In genomic region chr12:578743-579449, GRCh38 we compare ENCODE assay signal across 15 cellular contexts.
A peak's percentile ranks its signal among the peaks of the same experiment; 100 is the strongest.
DNase-seq lines count a peak whose midpoint lies in the region; ATAC-seq and TF ChIP-seq lines count a peak whose summit lies in the region.
"Had no signal": no experiment of that assay in that cellular context is flagged by ENCODE, and none has a peak within 500 bp of the region (broad histone marks: within the 10 kb centered on the region; RNA-seq: fewer than 3 reads in every experiment).

No MANE protein-coding gene starts in this region.

- intact Hi-C loops in heart left ventricle (cut with DNase I) (loop anchor here in 9 of 10 donors (2.0 to 10.0 kb wide), 11 partner anchors 48 to 1026 kb away; partner anchors contain the start of genes FBXL14 (in 1 of the 9) and WNK1 (in 1 of the 9)), Right ventricle myocardium superior (cut with DNase I) (loop anchor here (5.0 to 10.0 kb wide), 2 partner anchors 68 to 136 kb away; no protein-coding TSS in a partner anchor), right cardiac atrium (cut with DNase I) (loop anchor here in 2 of 4 donors (5.0 to 10.0 kb wide), 4 partner anchors 66 to 366 kb away; partner anchors contain the start of genes RAD52 (in 1 of the 2) and WNK1 (in 1 of the 2))

- H3K4me1 ChIP-seq in heart left ventricle (peaks cover 10 to 64% (median 33%) of the 10 kb centered on the region in 12 donors), SJCRH30 (peaks cover 29% of the 10 kb centered on the region), right cardiac atrium (ENCODE audit: control insufficient read depth, insufficient read depth, low read length) (peaks cover 3% of the 10 kb centered on the region), suprapubic skin (peaks cover 49% of the 10 kb centered on the region)
- H3K4me1 ChIP-seq: uterus had no signal

- 33 to 48% (median 36%) methylated on average over 7 of the region's 7 CpGs for WGBS in heart left ventricle, 4 donors
- WGBS in right cardiac atrium: 44% methylated on average over 7 of the region's 7 CpGs
- 31% methylated on average over 7 of the region's 7 CpGs for WGBS in suprapubic skin

- TF ChIP-seq CTCF in heart left ventricle (IDR thresholded peaks at IDR 0.05) (no peak), suprapubic skin (IDR thresholded peaks at IDR 0.05) (no peak)

- TF ChIP-seq POLR2A in heart left ventricle (IDR thresholded peaks at IDR 0.05) (no peak), suprapubic skin (IDR thresholded peaks at IDR 0.05) (no peak)

- H3K9me3 ChIP-seq in heart left ventricle (peaks cover 0 to 4% (median 0%) of the 10 kb centered on the region in 12 donors), SJCRH30 (replicated peaks) (no peaks in the 10 kb centered on the region), right cardiac atrium (ENCODE audit: control insufficient read depth, low read length) (no peaks in the 10 kb centered on the region), suprapubic skin (no peaks in the 10 kb centered on the region)
- H3K9me3 ChIP-seq: uterus had no signal

- peak overlapping the region in 11 of 12 donors; percentile 11 to 67 (median 31) for H3K27ac ChIP-seq in heart left ventricle
- H3K27ac ChIP-seq in SJCRH30: peak overlapping the region; percentile 9; the same call in 1 of the 2 replicates
- H3K27ac ChIP-seq in right cardiac atrium (ENCODE audit: low read length): peak overlapping the region; percentile 7
- H3K27ac ChIP-seq in suprapubic skin: peak overlapping the region; percentile 42
- H3K27ac ChIP-seq: uterus had no signal

- no peaks in the 10 kb centered on the region for H3K27me3 ChIP-seq in heart left ventricle
- no peaks in the 10 kb centered on the region for H3K27me3 ChIP-seq in SJCRH30
- no peaks in the 10 kb centered on the region for H3K27me3 ChIP-seq in right cardiac atrium (ENCODE audit: control insufficient read depth, insufficient read depth)
- no peaks in the 10 kb centered on the region for H3K27me3 ChIP-seq in suprapubic skin
- H3K27me3 ChIP-seq: uterus had no signal

- no peaks in the 10 kb centered on the region for H3K36me3 ChIP-seq in heart left ventricle
- no peaks in the 10 kb centered on the region for H3K36me3 ChIP-seq in SJCRH30
- no peaks in the 10 kb centered on the region for H3K36me3 ChIP-seq in suprapubic skin
- H3K36me3 ChIP-seq: uterus had no signal

- H3K4me3 ChIP-seq in heart left ventricle (no peak overlapping the region), SJCRH30 (peak overlapping the region; percentile 42), right cardiac atrium (ENCODE audit: low read length) (no peak overlapping the region), suprapubic skin (no peak overlapping the region)
- H3K4me3 ChIP-seq: uterus had no signal

- ATAC-seq in heart left ventricle (no peak), Right ventricle myocardium superior (ENCODE audit: poor library complexity) (no peak), right cardiac atrium (peak in 1 of 2 donors; percentile 4), HG03469 (IDR thresholded peaks at IDR 0.05; ENCODE audit: unreplicated experiment) (no peak), HG03565 (IDR thresholded peaks at IDR 0.05; ENCODE audit: unreplicated experiment) (no peak)
- ATAC-seq: PC-3 had no signal

- DNase-seq in heart left ventricle (no peak), Right ventricle myocardium superior (no peak), SJCRH30 (peak in 1 of 2 experiments; percentile 69), right cardiac atrium (no peak), suprapubic skin (ENCODE audit: low spot score in 2 of 2) (peak in 1 of 2 donors; percentile 49), GM19238 (ENCODE audit: insufficient read length, low spot score) (no peak)
- DNase-seq: activated CD4-positive, alpha-beta T cell treated with anti-CD3 and anti-CD28 coated beads for 48 hours; activated effector memory CD4-positive, alpha-beta T cell treated with Interleukin-2 at 50 U/mL for 16 hours; Karpas-422; NCI-H2171; PC-3; T-helper 2 cell had no signal

- TF ChIP-seq EP300 in suprapubic skin (IDR thresholded peaks at IDR 0.05): no peak
